ENCODE assay signal across 13 cellular contexts in the genomic region with DNA sequence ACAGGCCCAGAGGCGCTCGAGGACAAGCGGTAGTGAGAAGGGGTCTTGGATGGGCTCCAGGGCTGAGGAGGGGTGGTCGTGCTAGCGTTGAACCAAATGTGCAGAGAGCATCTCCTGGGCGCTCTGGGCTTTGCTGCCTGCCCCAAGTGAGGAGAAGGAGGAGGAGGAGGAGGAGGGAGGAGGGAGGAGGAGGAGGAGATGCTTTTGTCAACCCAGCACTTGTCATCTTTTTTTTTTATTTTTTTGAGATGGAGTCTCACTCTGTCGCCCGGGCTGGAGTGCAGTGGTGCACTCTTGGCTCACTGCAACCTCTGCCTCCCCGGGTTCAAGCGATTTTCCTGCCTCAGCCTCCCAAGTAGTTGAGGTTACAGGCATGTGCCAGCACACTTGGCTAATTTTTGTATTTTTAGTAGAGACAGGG.
"Had no signal": no experiment of that assay in that cellular context is flagged by ENCODE, and none has a peak within 500 bp of the region (broad histone marks: within the 10 kb centered on the region; RNA-seq: fewer than 3 reads in every experiment).

No MANE protein-coding gene starts in this region.

- ATAC-seq: left cardiac atrium, pancreas had no signal

- DNase-seq: activated CD4-positive, CD25-positive, alpha-beta regulatory T cell treated with anti-CD3 and anti-CD28 coated beads, Interleukin-2, amount 50 U/mL, for 72 hours; activated effector memory CD4-positive, alpha-beta T cell treated with Interleukin-2 at 50 U/mL for 16 hours; aorta; esophagus squamous epithelium; foreskin fibroblast; glutamatergic neuron; left cardiac atrium; pancreas; stimulated activated CD4-positive, alpha-beta T cell treated with anti-CD3 and anti-CD28 coated beads, Interleukin-15, amount 100 ng/mL, for 24 hours; stimulated activated CD4-positive, alpha-beta T cell treated with anti-CD3 and anti-CD28 coated beads, Interleukin-4, amount 100 ng/mL, for 24 hours; tibial artery; uterus had no signal

- H3K27ac Mint-ChIP-seq: T-helper 2 cell treated with Interferon-gamma antibody and Interleukin-4, amounts not matched to agents 5 μg/mL and 100 μg/mL, for 36 hours had no signal

- H3K9me3 Mint-ChIP-seq: T-helper 2 cell treated with Interferon-gamma antibody and Interleukin-4, amounts not matched to agents 5 μg/mL and 100 μg/mL, for 36 hours had no signal

- H3K4me3 Mint-ChIP-seq: T-helper 2 cell treated with Interferon-gamma antibody and Interleukin-4, amounts not matched to agents 5 μg/mL and 100 μg/mL, for 36 hours had no signal
